8 cellular contexts compared by ENCODE assay signal in the genomic region with DNA sequence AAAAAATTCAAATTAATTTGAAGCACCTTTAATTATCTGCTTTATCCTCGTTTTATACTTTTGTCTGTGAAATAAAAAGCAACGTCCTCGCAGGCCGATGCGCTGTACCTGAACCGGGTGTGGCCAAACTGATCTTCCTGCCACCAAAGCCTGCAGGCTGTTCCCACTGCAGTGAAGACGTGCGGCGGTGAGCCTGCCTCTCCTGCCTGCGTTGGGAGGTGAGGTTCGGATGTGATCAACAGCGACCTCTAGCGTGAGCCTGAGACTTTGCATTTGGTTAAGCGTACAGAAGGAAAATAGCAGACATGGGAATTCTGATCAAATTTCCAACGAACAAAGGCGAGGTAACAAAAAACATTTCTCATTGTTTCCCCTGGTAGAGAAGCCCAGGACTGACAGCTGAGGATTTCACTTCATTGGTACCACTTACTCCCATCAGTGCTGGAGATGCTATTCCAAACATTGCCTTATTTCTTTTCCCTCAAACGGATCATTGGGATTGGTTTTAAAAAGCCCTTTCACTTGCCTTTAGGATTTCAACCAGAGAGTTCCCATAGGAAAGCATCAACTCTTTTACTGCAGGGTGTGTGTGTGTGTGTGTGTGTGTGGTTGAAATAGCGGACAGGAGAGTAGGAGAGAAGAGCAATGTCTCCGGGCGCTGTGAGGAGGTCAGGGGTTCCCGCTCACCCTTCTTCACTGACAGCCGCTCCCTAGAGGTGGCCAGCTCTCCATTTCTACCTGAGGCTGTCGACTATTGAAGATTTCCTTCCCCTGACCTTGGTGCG. TPM values are rescaled to one million over a fixed set of nuclear protein-coding genes. Genes with fewer than 3 reads are reported as not detected.
DNase-seq lines count a peak whose midpoint lies in the region; ATAC-seq and TF ChIP-seq lines count a peak whose summit lies in the region.

No MANE protein-coding gene starts in this region.

- H3K27ac ChIP-seq in left lung, result no peak overlapping the region

- DNase-seq in SIG-M5 treated with dmso at 0.1 percent for 504 hours (lab: John Stamatoyannopoulos, UW; ENCODE audit: unreplicated experiment) (peak; percentile 68), SIG-M5 (lab: John Stamatoyannopoulos, UW) (no peak), NCI-H526 (lab: John Stamatoyannopoulos, UW) (peak; percentile 60 to 90), choroid plexus epithelial cell (ENCODE audit: low read depth) (peak; percentile 87), left lung (peak; percentile 84 to 88)
- DNase-seq in activated CD4-positive, alpha-beta T cell treated with anti-CD3 and anti-CD28 coated beads for 48 hours, result peak; percentile 87
- DNase-seq in stimulated activated CD4-positive, alpha-beta T cell treated with anti-CD3 and anti-CD28 coated beads, TNF-alpha, amount 100 ng/mL, for 24 hours (ENCODE audit: low read depth in 3 of 3), result peak; percentile 57 to 79 (median 66)

- H3K9me3 ChIP-seq in left lung, result no peaks in the 10 kb centered on the region

- H3K4me3 ChIP-seq in choroid plexus epithelial cell (ENCODE audit: low read depth, low read length) (no peak overlapping the region), left lung (no peak overlapping the region)

- H3K27me3 ChIP-seq in left lung, result no peaks in the 10 kb centered on the region

- peaks cover 0 to 22% of the 10 kb centered on the region in 2 donors for H3K4me1 ChIP-seq in left lung

- TF ChIP-seq CTCF in choroid plexus epithelial cell (conservative IDR thresholded peaks at IDR 0.05; ENCODE audit: low read depth, low read length) (peak; percentile 97), left lung (IDR thresholded peaks at IDR 0.05) (peak; percentile 85 to 89)

- intact Hi-C loops in left lung (cut with DNase I), result loop anchor here in 1 of 2 donors (5.0 kb wide), 1 partner anchor 285 kb away; no protein-coding TSS in a partner anchor

- ATAC-seq in HG03280 (IDR thresholded peaks at IDR 0.05; ENCODE audit: unreplicated experiment), result peak; percentile 54
- ATAC-seq in left lung, result peak; percentile 100

- no peaks in the 10 kb centered on the region for H3K36me3 ChIP-seq in left lung

RNA-seq across cellular contexts. Expression of gene CCN6, which starts 56.6 kb away (rescaled TPM):
- total RNA-seq in left lung, result not detected
